In the genomic region with DNA sequence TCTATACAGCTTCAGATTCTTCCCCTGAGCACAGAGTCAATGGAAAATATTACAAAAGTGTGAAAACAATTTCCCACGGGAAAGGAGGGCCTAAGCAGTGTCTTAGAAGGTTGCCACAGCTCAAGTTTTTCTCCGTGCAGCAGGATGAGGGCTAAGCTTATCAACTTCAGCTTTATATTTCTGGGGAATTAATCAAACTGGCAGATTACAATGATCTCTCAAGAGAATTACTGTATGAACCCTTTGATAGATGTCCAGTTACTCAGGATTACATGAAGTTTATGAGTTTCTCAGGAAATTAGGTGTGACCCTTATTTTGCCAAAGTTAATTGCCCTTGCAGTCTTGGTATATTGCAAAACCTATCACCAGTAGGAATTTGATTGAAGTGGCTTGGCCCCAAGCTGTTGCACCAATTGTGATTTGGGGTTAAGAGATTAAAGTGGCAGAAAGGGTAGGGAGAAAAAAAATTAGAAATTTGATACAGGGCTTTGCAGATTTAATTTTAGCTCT, we compare ENCODE assay signal across 1 cellular context.
TF ChIP-seq lines count a peak whose summit lies in the region.

No MANE protein-coding gene starts in this region.

TF ChIP-seq in HEK293, 187 proteins besides CTCF, POLR2A, EP300 and RAD21 (continued from another document and continues in another):
- TF ChIP-seq ZNF202 (tag by site-specific recombination; IDR thresholded peaks at IDR 0.05; ENCODE audit: borderline replicate concordance) (no peak), ZFP41 (tag by site-specific recombination; IDR thresholded peaks at IDR 0.05; ENCODE audit: borderline replicate concordance) (no peak), ZNF335 (tag by site-specific recombination; conservative IDR thresholded peaks at IDR 0.05) (no peak), ZNF791 (tag by site-specific recombination; IDR thresholded peaks at IDR 0.05) (no peak), TRIM28 (IDR thresholded peaks at IDR 0.05; ENCODE audit: borderline replicate concordance, low read length) (no peak), ZNF555 (tag by site-specific recombination; conservative IDR thresholded peaks at IDR 0.05) (no peak), SP3 (tag by site-specific recombination; IDR thresholded peaks at IDR 0.05) (no peak), ZNF138 (tag by site-specific recombination; IDR thresholded peaks at IDR 0.05; ENCODE audit: borderline replicate concordance) (no peak), ZNF140 (tag by site-specific recombination; IDR thresholded peaks at IDR 0.05) (no peak), ZNF157 (tag by site-specific recombination; IDR thresholded peaks at IDR 0.05) (no peak), ZNF514 (tag by site-specific recombination; IDR thresholded peaks at IDR 0.05) (no peak), ZNF701 (tag by site-specific recombination; IDR thresholded peaks at IDR 0.05) (no peak), ZNF214 (tag by site-specific recombination; IDR thresholded peaks at IDR 0.05; ENCODE audit: borderline replicate concordance) (no peak), ZSCAN23 (tag by site-specific recombination; IDR thresholded peaks at IDR 0.05) (no peak), ZNF558 (tag by site-specific recombination; IDR thresholded peaks at IDR 0.05) (no peak), ZNF354C (tag by site-specific recombination; IDR thresholded peaks at IDR 0.05; ENCODE audit: borderline replicate concordance, low read depth) (no peak), ZNF560 (tag by site-specific recombination; IDR thresholded peaks at IDR 0.05; ENCODE audit: borderline replicate concordance) (no peak), ZNF114 (tag by site-specific recombination; IDR thresholded peaks at IDR 0.05) (no peak), KLF10 (tag by site-specific recombination; IDR thresholded peaks at IDR 0.05) (0 out of 2 replicates have a peak, but pooled peaks have one; percentile 28), ZSCAN30 (tag by site-specific recombination; IDR thresholded peaks at IDR 0.05) (no peak; the same call in 1 of the 2 replicates), HOXA7 (CRISPR knock-in tag; IDR thresholded peaks at IDR 0.05; ENCODE audit: borderline replicate concordance) (no peak), BCL11A (tag by site-specific recombination; IDR thresholded peaks at IDR 0.05; ENCODE audit: low read depth) (no peak), ZNF155 (tag by site-specific recombination; IDR thresholded peaks at IDR 0.05) (no peak), ZNF658 (tag by site-specific recombination; IDR thresholded peaks at IDR 0.05) (no peak), BCL11B (tag by site-specific recombination; IDR thresholded peaks at IDR 0.05; ENCODE audit: low read depth) (no peak), ZNF626 (tag by site-specific recombination; IDR thresholded peaks at IDR 0.05) (no peak), ZFP3 (tag by site-specific recombination; IDR thresholded peaks at IDR 0.05; ENCODE audit: low read depth) (no peak), ZXDB (tag by site-specific recombination; IDR thresholded peaks at IDR 0.05) (peak; percentile 88), ZNF610 (tag by site-specific recombination; IDR thresholded peaks at IDR 0.05; ENCODE audit: borderline replicate concordance) (peak; percentile 61; the same call in 1 of the 2 replicates), SALL2 (tag by site-specific recombination; IDR thresholded peaks at IDR 0.05; ENCODE audit: borderline replicate concordance) (0 out of 2 replicates have a peak, but pooled peaks have one; percentile 33)
- TF ChIP-seq, protein P1, sequence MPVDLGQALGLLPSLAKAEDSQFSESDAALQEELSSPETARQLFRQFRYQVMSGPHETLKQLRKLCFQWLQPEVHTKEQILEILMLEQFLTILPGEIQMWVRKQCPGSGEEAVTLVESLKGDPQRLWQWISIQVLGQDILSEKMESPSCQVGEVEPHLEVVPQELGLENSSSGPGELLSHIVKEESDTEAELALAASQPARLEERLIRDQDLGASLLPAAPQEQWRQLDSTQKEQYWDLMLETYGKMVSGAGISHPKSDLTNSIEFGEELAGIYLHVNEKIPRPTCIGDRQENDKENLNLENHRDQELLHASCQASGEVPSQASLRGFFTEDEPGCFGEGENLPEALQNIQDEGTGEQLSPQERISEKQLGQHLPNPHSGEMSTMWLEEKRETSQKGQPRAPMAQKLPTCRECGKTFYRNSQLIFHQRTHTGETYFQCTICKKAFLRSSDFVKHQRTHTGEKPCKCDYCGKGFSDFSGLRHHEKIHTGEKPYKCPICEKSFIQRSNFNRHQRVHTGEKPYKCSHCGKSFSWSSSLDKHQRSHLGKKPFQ (tag by site-specific recombination; IDR thresholded peaks at IDR 0.05): peak; percentile 92
- TF ChIP-seq, protein P2, sequence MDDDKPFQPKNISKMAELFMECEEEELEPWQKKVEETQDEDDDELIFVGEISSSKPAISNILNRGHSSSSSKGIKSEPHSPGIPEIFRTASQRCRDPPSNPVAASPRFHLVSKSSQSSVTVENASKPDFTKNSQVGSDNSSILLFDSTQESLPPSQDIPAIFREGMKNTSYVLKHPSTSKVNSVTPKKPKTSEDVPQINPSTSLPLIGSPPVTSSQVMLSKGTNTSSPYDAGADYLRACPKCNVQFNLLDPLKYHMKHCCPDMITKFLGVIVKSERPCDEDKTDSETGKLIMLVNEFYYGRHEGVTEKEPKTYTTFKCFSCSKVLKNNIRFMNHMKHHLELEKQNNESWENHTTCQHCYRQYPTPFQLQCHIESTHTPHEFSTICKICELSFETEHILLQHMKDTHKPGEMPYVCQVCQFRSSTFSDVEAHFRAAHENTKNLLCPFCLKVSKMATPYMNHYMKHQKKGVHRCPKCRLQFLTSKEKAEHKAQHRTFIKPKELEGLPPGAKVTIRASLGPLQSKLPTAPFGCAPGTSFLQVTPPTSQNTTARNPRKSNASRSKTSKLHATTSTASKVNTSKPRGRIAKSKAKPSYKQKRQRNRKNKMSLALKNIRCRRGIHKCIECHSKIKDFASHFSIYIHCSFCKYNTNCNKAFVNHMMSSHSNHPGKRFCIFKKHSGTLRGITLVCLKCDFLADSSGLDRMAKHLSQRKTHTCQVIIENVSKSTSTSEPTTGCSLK (tag by site-specific recombination; IDR thresholded peaks at IDR 0.05): no peak
- TF ChIP-seq, protein P3, sequence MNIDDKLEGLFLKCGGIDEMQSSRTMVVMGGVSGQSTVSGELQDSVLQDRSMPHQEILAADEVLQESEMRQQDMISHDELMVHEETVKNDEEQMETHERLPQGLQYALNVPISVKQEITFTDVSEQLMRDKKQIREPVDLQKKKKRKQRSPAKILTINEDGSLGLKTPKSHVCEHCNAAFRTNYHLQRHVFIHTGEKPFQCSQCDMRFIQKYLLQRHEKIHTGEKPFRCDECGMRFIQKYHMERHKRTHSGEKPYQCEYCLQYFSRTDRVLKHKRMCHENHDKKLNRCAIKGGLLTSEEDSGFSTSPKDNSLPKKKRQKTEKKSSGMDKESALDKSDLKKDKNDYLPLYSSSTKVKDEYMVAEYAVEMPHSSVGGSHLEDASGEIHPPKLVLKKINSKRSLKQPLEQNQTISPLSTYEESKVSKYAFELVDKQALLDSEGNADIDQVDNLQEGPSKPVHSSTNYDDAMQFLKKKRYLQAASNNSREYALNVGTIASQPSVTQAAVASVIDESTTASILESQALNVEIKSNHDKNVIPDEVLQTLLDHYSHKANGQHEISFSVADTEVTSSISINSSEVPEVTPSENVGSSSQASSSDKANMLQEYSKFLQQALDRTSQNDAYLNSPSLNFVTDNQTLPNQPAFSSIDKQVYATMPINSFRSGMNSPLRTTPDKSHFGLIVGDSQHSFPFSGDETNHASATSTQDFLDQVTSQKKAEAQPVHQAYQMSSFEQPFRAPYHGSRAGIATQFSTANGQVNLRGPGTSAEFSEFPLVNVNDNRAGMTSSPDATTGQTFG (tag by site-specific recombination; IDR thresholded peaks at IDR 0.05; ENCODE audit: borderline replicate concordance): no peak
- TF ChIP-seq, protein P4, sequence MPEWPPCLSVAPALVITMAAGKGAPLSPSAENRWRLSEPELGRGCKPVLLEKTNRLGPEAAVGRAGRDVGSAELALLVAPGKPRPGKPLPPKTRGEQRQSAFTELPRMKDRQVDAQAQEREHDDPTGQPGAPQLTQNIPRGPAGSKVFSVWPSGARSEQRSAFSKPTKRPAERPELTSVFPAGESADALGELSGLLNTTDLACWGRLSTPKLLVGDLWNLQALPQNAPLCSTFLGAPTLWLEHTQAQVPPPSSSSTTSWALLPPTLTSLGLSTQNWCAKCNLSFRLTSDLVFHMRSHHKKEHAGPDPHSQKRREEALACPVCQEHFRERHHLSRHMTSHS (tag by site-specific recombination; IDR thresholded peaks at IDR 0.05): peak; percentile 89
- TF ChIP-seq, protein P5, sequence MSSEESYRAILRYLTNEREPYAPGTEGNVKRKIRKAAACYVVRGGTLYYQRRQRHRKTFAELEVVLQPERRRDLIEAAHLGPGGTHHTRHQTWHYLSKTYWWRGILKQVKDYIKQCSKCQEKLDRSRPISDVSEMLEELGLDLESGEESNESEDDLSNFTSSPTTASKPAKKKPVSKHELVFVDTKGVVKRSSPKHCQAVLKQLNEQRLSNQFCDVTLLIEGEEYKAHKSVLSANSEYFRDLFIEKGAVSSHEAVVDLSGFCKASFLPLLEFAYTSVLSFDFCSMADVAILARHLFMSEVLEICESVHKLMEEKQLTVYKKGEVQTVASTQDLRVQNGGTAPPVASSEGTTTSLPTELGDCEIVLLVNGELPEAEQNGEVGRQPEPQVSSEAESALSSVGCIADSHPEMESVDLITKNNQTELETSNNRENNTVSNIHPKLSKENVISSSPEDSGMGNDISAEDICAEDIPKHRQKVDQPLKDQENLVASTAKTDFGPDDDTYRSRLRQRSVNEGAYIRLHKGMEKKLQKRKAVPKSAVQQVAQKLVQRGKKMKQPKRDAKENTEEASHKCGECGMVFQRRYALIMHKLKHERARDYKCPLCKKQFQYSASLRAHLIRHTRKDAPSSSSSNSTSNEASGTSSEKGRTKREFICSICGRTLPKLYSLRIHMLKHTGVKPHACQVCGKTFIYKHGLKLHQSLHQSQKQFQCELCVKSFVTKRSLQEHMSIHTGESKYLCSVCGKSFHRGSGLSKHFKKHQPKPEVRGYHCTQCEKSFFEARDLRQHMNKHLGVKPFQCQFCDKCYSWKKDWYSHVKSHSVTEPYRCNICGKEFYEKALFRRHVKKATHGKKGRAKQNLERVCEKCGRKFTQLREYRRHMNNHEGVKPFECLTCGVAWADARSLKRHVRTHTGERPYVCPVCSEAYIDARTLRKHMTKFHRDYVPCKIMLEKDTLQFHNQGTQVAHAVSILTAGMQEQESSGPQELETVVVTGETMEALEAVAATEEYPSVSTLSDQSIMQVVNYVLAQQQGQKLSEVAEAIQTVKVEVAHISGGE (tag by site-specific recombination; conservative IDR thresholded peaks at IDR 0.05; ENCODE audit: low read depth): no peak
- TF ChIP-seq, protein P6, sequence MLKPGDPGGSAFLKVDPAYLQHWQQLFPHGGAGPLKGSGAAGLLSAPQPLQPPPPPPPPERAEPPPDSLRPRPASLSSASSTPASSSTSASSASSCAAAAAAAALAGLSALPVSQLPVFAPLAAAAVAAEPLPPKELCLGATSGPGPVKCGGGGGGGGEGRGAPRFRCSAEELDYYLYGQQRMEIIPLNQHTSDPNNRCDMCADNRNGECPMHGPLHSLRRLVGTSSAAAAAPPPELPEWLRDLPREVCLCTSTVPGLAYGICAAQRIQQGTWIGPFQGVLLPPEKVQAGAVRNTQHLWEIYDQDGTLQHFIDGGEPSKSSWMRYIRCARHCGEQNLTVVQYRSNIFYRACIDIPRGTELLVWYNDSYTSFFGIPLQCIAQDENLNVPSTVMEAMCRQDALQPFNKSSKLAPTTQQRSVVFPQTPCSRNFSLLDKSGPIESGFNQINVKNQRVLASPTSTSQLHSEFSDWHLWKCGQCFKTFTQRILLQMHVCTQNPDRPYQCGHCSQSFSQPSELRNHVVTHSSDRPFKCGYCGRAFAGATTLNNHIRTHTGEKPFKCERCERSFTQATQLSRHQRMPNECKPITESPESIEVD (tag by site-specific recombination; IDR thresholded peaks at IDR 0.05): peak; percentile 93
- TF ChIP-seq, protein P7, sequence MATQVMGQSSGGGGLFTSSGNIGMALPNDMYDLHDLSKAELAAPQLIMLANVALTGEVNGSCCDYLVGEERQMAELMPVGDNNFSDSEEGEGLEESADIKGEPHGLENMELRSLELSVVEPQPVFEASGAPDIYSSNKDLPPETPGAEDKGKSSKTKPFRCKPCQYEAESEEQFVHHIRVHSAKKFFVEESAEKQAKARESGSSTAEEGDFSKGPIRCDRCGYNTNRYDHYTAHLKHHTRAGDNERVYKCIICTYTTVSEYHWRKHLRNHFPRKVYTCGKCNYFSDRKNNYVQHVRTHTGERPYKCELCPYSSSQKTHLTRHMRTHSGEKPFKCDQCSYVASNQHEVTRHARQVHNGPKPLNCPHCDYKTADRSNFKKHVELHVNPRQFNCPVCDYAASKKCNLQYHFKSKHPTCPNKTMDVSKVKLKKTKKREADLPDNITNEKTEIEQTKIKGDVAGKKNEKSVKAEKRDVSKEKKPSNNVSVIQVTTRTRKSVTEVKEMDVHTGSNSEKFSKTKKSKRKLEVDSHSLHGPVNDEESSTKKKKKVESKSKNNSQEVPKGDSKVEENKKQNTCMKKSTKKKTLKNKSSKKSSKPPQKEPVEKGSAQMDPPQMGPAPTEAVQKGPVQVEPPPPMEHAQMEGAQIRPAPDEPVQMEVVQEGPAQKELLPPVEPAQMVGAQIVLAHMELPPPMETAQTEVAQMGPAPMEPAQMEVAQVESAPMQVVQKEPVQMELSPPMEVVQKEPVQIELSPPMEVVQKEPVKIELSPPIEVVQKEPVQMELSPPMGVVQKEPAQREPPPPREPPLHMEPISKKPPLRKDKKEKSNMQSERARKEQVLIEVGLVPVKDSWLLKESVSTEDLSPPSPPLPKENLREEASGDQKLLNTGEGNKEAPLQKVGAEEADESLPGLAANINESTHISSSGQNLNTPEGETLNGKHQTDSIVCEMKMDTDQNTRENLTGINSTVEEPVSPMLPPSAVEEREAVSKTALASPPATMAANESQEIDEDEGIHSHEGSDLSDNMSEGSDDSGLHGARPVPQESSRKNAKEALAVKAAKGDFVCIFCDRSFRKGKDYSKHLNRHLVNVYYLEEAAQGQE (tag by site-specific recombination; IDR thresholded peaks at IDR 0.05): no peak
- TF ChIP-seq, protein P8, sequence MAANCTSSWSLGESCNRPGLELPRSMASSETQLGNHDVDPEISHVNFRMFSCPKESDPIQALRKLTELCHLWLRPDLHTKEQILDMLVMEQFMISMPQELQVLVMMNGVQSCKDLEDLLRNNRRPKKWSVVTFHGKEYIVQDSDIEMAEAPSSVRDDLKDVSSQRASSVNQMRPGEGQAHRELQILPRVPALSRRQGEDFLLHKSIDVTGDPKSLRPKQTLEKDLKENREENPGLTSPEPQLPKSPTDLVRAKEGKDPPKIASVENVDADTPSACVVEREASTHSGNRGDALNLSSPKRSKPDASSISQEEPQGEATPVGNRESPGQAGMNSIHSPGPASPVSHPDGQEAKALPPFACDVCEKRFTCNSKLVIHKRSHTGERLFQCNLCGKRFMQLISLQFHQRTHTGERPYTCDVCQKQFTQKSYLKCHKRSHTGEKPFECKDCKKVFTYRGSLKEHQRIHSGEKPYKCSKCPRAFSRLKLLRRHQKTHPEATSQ (tag by site-specific recombination; IDR thresholded peaks at IDR 0.05): no peak
